9 cellular contexts compared by ENCODE assay signal in the genomic region with DNA sequence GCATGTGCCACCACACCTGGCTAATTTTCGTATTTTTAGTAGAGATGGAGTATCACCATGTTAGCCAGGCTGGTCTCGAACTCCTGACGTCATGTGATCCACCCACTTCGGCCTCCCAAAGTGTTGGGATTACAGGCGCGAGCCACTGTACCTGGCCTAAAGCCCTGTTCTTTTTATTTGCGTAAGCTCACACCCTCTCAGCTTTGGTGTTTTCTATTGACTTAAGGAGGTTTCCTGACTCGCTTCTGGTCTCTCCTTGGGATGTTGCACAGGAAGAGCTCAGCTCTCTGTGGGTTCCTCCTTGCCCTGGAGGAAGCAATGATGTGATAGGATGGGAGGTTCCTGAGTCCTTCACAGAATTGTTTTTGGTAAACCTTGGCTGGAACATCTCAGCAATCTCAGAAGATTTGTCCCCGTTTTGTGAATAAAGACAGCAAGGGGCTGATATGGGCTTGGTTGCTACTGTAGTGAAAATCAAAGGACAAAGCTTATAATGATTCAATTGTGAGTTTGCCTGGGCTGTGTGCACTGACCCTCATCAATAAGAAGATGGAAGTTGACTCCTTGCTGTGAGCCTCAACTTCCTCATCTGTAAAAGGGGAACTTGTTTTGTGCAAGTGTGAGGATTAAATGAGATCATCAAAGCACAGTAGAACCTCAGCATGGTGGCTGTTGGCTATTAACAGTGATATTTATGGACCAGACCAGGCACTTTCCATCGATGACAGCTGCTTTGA. TPM values are rescaled to one million over a fixed set of nuclear protein-coding genes. Genes with fewer than 3 reads are reported as not detected.
DNase-seq lines count a peak whose midpoint lies in the region; ATAC-seq and TF ChIP-seq lines count a peak whose summit lies in the region.
"Had no signal": no experiment of that assay in that cellular context is flagged by ENCODE, and none has a peak within 500 bp of the region (broad histone marks: within the 10 kb centered on the region; RNA-seq: fewer than 3 reads in every experiment).

No MANE protein-coding gene starts in this region.

- WGBS in gastroesophageal sphincter (ENCODE audit: low coverage in 1 of 2), 2 donors: 74 to 75% methylated on average over 6 to 7 of the region's 10 CpGs

- TF ChIP-seq CTCF in RWPE2 (IDR thresholded peaks at IDR 0.05; ENCODE audit: poor library complexity, severe bottlenecking) (no peak), gastroesophageal sphincter (IDR thresholded peaks at IDR 0.05) (no peak), nephron progenitor cell (IDR thresholded peaks at IDR 0.05) (no peak)

- H3K4me3 ChIP-seq in ACC112 (ENCODE audit: low read depth, low read length): no peak overlapping the region
- H3K4me3 ChIP-seq in RWPE2 (ENCODE audit: severe bottlenecking): no peak overlapping the region
- no peak overlapping the region for H3K4me3 ChIP-seq in gastroesophageal sphincter

- H3K36me3 Mint-ChIP-seq in nephron progenitor cell (ENCODE audit: low read depth): no peaks in the 10 kb centered on the region

- H3K9me3 Mint-ChIP-seq in nephron progenitor cell: no peaks in the 10 kb centered on the region

- no peak overlapping the region for H3K4me3 Mint-ChIP-seq in nephron progenitor cell

- H3K36me3 ChIP-seq in ACC112 (ENCODE audit: insufficient read depth, low read length): no peaks in the 10 kb centered on the region
- H3K36me3 ChIP-seq in RWPE2 (ENCODE audit: low read depth): no peaks in the 10 kb centered on the region
- no peaks in the 10 kb centered on the region for H3K36me3 ChIP-seq in gastroesophageal sphincter

- H3K4me1 ChIP-seq in ACC112 (ENCODE audit: control insufficient read depth, insufficient read depth, low read length, unreplicated experiment): peaks cover 53% of the 10 kb centered on the region
- peaks cover 50% of the 10 kb centered on the region for H3K4me1 ChIP-seq in RWPE2 (ENCODE audit: insufficient read depth, poor library complexity, severe bottlenecking)
- peaks cover 0 to 68% (median 20%) of the 10 kb centered on the region in 3 donors for H3K4me1 ChIP-seq in gastroesophageal sphincter

- H3K27me3 Mint-ChIP-seq in nephron progenitor cell (ENCODE audit: low read depth, poor library complexity): peaks cover 30% of the 10 kb centered on the region

- ATAC-seq in GM21447 (IDR thresholded peaks at IDR 0.05; ENCODE audit: unreplicated experiment) (peak; percentile 35), RWPE2 (ENCODE audit: low read depth) (peak; percentile 59), gastroesophageal sphincter (no peak), HG03457 (IDR thresholded peaks at IDR 0.05; ENCODE audit: unreplicated experiment) (no peak)

- no peak overlapping the region for H3K27ac Mint-ChIP-seq in nephron progenitor cell

- TF ChIP-seq EP300 in gastroesophageal sphincter (IDR thresholded peaks at IDR 0.05): no peak

- DNase-seq in RWPE2 (ENCODE audit: low spot score): peak; percentile 72
- DNase-seq in nephron progenitor cell: no peak
- no peak for DNase-seq in retina
- DNase-seq in NCI-H1105 treated with DMSO at 0.1 percent for 48 hours (lab: John Stamatoyannopoulos, UW): no peak
- DNase-seq: stimulated activated CD8-positive, alpha-beta memory T cell treated with anti-CD3 and anti-CD28 coated beads, Interleukin-4, amount 100 ng/mL, for 48 hours had no signal

- no peaks in the 10 kb centered on the region for H3K27me3 ChIP-seq in ACC112 (ENCODE audit: insufficient read depth, low read length)
- no peaks in the 10 kb centered on the region for H3K27me3 ChIP-seq in RWPE2 (ENCODE audit: insufficient read depth, poor library complexity, severe bottlenecking)
- no peaks in the 10 kb centered on the region for H3K27me3 ChIP-seq in gastroesophageal sphincter

- no peak for TF ChIP-seq POLR2A in gastroesophageal sphincter (IDR thresholded peaks at IDR 0.05)

- H3K9me3 ChIP-seq in RWPE2 (ENCODE audit: severe bottlenecking): no peaks in the 10 kb centered on the region
- H3K9me3 ChIP-seq in gastroesophageal sphincter: no peaks in the 10 kb centered on the region

- H3K27ac ChIP-seq in ACC112 (ENCODE audit: low read depth, low read length) (peak overlapping the region; percentile 46), RWPE2 (ENCODE audit: poor library complexity, severe bottlenecking) (peak overlapping the region; percentile 77), gastroesophageal sphincter (peak overlapping the region in 3 of 4 donors; percentile 9 to 54 (median 37))

- H3K79me2 ChIP-seq in ACC112 (ENCODE audit: control insufficient read depth, insufficient read depth, low read length, unreplicated experiment): no peaks in the 10 kb centered on the region

- no peak overlapping the region for H2AFZ ChIP-seq in ACC112 (ENCODE audit: low read length, unreplicated experiment)

- no peaks in the 10 kb centered on the region for H3K4me1 Mint-ChIP-seq in nephron progenitor cell

RNA-seq across cellular contexts. Expression of gene TOX2, which starts 27.0 kb away (rescaled TPM):
- total RNA-seq in gastroesophageal sphincter: 10 to 100 TPM; 16.4 to 47.8 (median 40.3) TPM

Comparison
In these comparisons a context has a peak if more than half of its experiments do, and no peak if none do; other contexts are left out.
1. ATAC-seq: peak in GM21447 (single experiment) and RWPE2 (single experiment); none in gastroesophageal sphincter (single experiment) and HG03457 (single experiment).
2. Peak in every context shown above with its lines, with median percentiles within 50 percentile points of each other: H3K27ac ChIP-seq.